ENCODE assay signal across 12 cellular contexts in genomic region chr20:25565578-25566157, GRCh38.
"Had no signal": no experiment of that assay in that cellular context is flagged by ENCODE, and none has a peak within 500 bp of the region (broad histone marks: within the 10 kb centered on the region; RNA-seq: fewer than 3 reads in every experiment).

No MANE protein-coding gene starts in this region.

- H3K36me3 Mint-ChIP-seq: natural killer cell treated with Interleukin-12 subunit alpha and Interleukin-12 subunit beta and Interleukin-15 and Interleukin-18, amount 100 ng/mL, for 72 hours had no signal

- H3K27me3 Mint-ChIP-seq: natural killer cell treated with Interleukin-12 subunit alpha and Interleukin-12 subunit beta and Interleukin-15 and Interleukin-18, amount 100 ng/mL, for 72 hours; stimulated activated naive CD8-positive, alpha-beta T cell treated with anti-CD3 and anti-CD28 coated beads, Interleukin-15, amount 100 ng/mL, for 72 hours had no signal

- H3K4me3 ChIP-seq: gastroesophageal sphincter, lower lobe of right lung, thoracic aorta had no signal

- H3K27ac Mint-ChIP-seq: natural killer cell treated with Interleukin-12 subunit alpha and Interleukin-12 subunit beta and Interleukin-15 and Interleukin-18, amount 100 ng/mL, for 72 hours had no signal

- H3K4me3 Mint-ChIP-seq: natural killer cell treated with Interleukin-12 subunit alpha and Interleukin-12 subunit beta and Interleukin-15 and Interleukin-18, amount 100 ng/mL, for 72 hours had no signal

- H3K36me3 ChIP-seq: gastroesophageal sphincter, lower lobe of right lung, thoracic aorta had no signal

- H3K9me3 ChIP-seq: gastroesophageal sphincter, lower lobe of right lung, thoracic aorta had no signal

- H3K27ac ChIP-seq: gastroesophageal sphincter, lower lobe of right lung, thoracic aorta had no signal

- DNase-seq: activated CD4-positive, alpha-beta T cell treated with anti-CD3 and anti-CD28 coated beads, Interleukin-2, amount 50 U/mL, for 48 hours; activated naive CD4-positive, alpha-beta T cell treated with Interleukin-2 at 50 U/mL for 16 hours; activated T-cell treated with anti-CD3 and anti-CD28 coated beads, Interleukin-2, amount 50 U/mL, for 48 hours; hippocampal formation; lower lobe of right lung; stimulated activated CD4-positive, alpha-beta T cell treated with anti-CD3 and anti-CD28 coated beads, Interleukin-15, amount 100 ng/mL, for 24 hours; stimulated activated CD4-positive, alpha-beta T cell treated with anti-CD3 and anti-CD28 coated beads, Interleukin-4, amount 100 ng/mL, for 24 hours; stimulated activated naive CD8-positive, alpha-beta T cell treated with anti-CD3 and anti-CD28 coated beads, Interleukin-15, amount 100 ng/mL, for 72 hours had no signal

- ATAC-seq: activated CD4-positive, CD25-positive, alpha-beta regulatory T cell treated with anti-CD3 and anti-CD28 coated beads, Interleukin-2, amount 50 U/mL, for 24 hours; gastroesophageal sphincter; lower lobe of right lung; natural killer cell treated with Interleukin-12 subunit alpha and Interleukin-12 subunit beta and Interleukin-15 and Interleukin-18, amount 100 ng/mL, for 72 hours; stimulated activated naive CD8-positive, alpha-beta T cell treated with anti-CD3 and anti-CD28 coated beads, Interleukin-15, amount 100 ng/mL, for 72 hours had no signal

- H3K9me3 Mint-ChIP-seq: natural killer cell treated with Interleukin-12 subunit alpha and Interleukin-12 subunit beta and Interleukin-15 and Interleukin-18, amount 100 ng/mL, for 72 hours had no signal

- H3K27me3 ChIP-seq: gastroesophageal sphincter had no signal

- H3K4me1 ChIP-seq: lower lobe of right lung had no signal
